Comparison of ENCODE assay signal across 12 cellular contexts in genomic region chr2:55099493-55099877, GRCh38. TPM values are rescaled to one million over a fixed set of nuclear protein-coding genes. Genes with fewer than 3 reads are reported as not detected.
DNase-seq lines count a peak whose midpoint lies in the region; ATAC-seq and TF ChIP-seq lines count a peak whose summit lies in the region.
"Had no signal": no experiment of that assay in that cellular context is flagged by ENCODE, and none has a peak within 500 bp of the region (broad histone marks: within the 10 kb centered on the region; RNA-seq: fewer than 3 reads in every experiment).

No MANE protein-coding gene starts in this region.

- no peaks in the 10 kb centered on the region for H4K20me1 ChIP-seq in GM23248 (ENCODE audit: insufficient read depth)
- no peaks in the 10 kb centered on the region for H4K20me1 ChIP-seq in osteoblast (ENCODE audit: insufficient read depth, low read length)

- no peaks in the 10 kb centered on the region for H3K9me3 ChIP-seq in GM23248 (ENCODE audit: low read depth)
- no peaks in the 10 kb centered on the region for H3K9me3 ChIP-seq in adipocyte (ENCODE audit: control insufficient read depth, low read length)
- H3K9me3 ChIP-seq in osteoblast (ENCODE audit: low read depth, low read length): no peaks in the 10 kb centered on the region

- H3K4me3 ChIP-seq in GM23248 (no peak overlapping the region), adipocyte (ENCODE audit: low read length) (no peak overlapping the region), osteoblast (ENCODE audit: insufficient read depth, low read length) (no peak overlapping the region)

- 99 to 100% methylated on average over 2 of the region's 2 CpGs for WGBS in GM23248 (ENCODE audit: low coverage in 1 of 2, low lambda C conversion rate in 2 of 2, missing lambda C conversion rate in 2 of 2), 2 experiments

- no peak for TF ChIP-seq CTCF in 22Rv1 (IDR thresholded peaks at IDR 0.05)
- TF ChIP-seq CTCF in osteoblast (IDR thresholded peaks at IDR 0.05; ENCODE audit: extremely low read depth, low read depth, low read length): no peak

- peak overlapping the region; percentile 64 for H3K4me2 ChIP-seq in GM23248 (ENCODE audit: unreplicated experiment)
- peak overlapping the region; percentile 73 for H3K4me2 ChIP-seq in osteoblast (ENCODE audit: insufficient read depth, low read length)

- POLR2A ChIA-PET in naive thymus-derived CD8-positive, alpha-beta T cell (lab: Charles Lee): no interaction called here

- in situ Hi-C loops in GM23248 (cut with MboI): no loop called here

- peaks cover 0 to 6% (median 0%) of the 10 kb centered on the region in 4 donors for H3K4me1 Mint-ChIP-seq in naive thymus-derived CD8-positive, alpha-beta T cell
- H3K4me1 Mint-ChIP-seq: activated T-helper 17 cell treated with anti-CD3 and anti-CD28 coated beads, Interleukin-2, amount 50 U/mL, for 72 hours had no signal

- H3K27me3 Mint-ChIP-seq in naive thymus-derived CD8-positive, alpha-beta T cell: no peaks in the 10 kb centered on the region
- H3K27me3 Mint-ChIP-seq: activated T-helper 17 cell treated with anti-CD3 and anti-CD28 coated beads, Interleukin-2, amount 50 U/mL, for 72 hours had no signal

- ATAC-seq in naive thymus-derived CD8-positive, alpha-beta T cell: no peak
- ATAC-seq: activated T-helper 17 cell treated with anti-CD3 and anti-CD28 coated beads, Interleukin-2, amount 50 U/mL, for 72 hours had no signal

- no peak overlapping the region for H3K27ac Mint-ChIP-seq in naive thymus-derived CD8-positive, alpha-beta T cell
- H3K27ac Mint-ChIP-seq: activated T-helper 17 cell treated with anti-CD3 and anti-CD28 coated beads, Interleukin-2, amount 50 U/mL, for 72 hours had no signal

- H2AFZ ChIP-seq in GM23248 (no peak overlapping the region), osteoblast (ENCODE audit: low read length) (no peak overlapping the region)

- no peaks in the 10 kb centered on the region for H3K9me3 Mint-ChIP-seq in naive thymus-derived CD8-positive, alpha-beta T cell
- H3K9me3 Mint-ChIP-seq: activated T-helper 17 cell treated with anti-CD3 and anti-CD28 coated beads, Interleukin-2, amount 50 U/mL, for 72 hours; nephron had no signal

- peak overlapping the region; percentile 63 for H3K27ac ChIP-seq in 22Rv1
- peak overlapping the region; percentile 96 for H3K27ac ChIP-seq in GM23248
- peak overlapping the region; percentile 91 for H3K27ac ChIP-seq in osteoblast (ENCODE audit: low read depth, low read length)

- H3K79me2 ChIP-seq in GM23248 (ENCODE audit: insufficient read depth) (no peaks in the 10 kb centered on the region), osteoblast (ENCODE audit: insufficient read depth, low read length) (no peaks in the 10 kb centered on the region)

- H3K36me3 ChIP-seq in GM23248 (ENCODE audit: low read depth): no peaks in the 10 kb centered on the region
- no peaks in the 10 kb centered on the region for H3K36me3 ChIP-seq in adipocyte (ENCODE audit: control insufficient read depth, insufficient read depth, low read length, severe bottlenecking)
- no peaks in the 10 kb centered on the region for H3K36me3 ChIP-seq in osteoblast (ENCODE audit: insufficient read depth, low read length)

- no peak for DNase-seq in GM23248
- no peak for DNase-seq in adipocyte (ENCODE audit: low read depth)
- DNase-seq in osteoblast (ENCODE audit: insufficient read length, low spot score, missing footprints): no peak
- no peak for DNase-seq in naive thymus-derived CD8-positive, alpha-beta T cell
- no peak for DNase-seq in CD1c-positive myeloid dendritic cell (ENCODE audit: extremely low spot score)
- DNase-seq in stimulated activated naive CD4-positive, alpha-beta T cell (lab: John Stamatoyannopoulos, UW): no peak
- no peak for DNase-seq in HuH-7 (ENCODE audit: low spot score)
- DNase-seq: NCI-H1417, NCI-H526 had no signal

- H3F3A ChIP-seq in GM23248 (ENCODE audit: insufficient read depth): peaks cover 62% of the 10 kb centered on the region

- H3K4me3 Mint-ChIP-seq in naive thymus-derived CD8-positive, alpha-beta T cell: no peak overlapping the region
- H3K4me3 Mint-ChIP-seq: activated T-helper 17 cell treated with anti-CD3 and anti-CD28 coated beads, Interleukin-2, amount 50 U/mL, for 72 hours; nephron had no signal

- no peaks in the 10 kb centered on the region for H3K27me3 ChIP-seq in GM23248 (replicated peaks; ENCODE audit: insufficient read depth)
- no peaks in the 10 kb centered on the region for H3K27me3 ChIP-seq in adipocyte (replicated peaks; ENCODE audit: control insufficient read depth, insufficient read depth, low read length)
- no peaks in the 10 kb centered on the region for H3K27me3 ChIP-seq in osteoblast (ENCODE audit: insufficient read depth, low read length)

- H3K9me2 ChIP-seq in GM23248 (ENCODE audit: insufficient read depth): no peaks in the 10 kb centered on the region

- H3K4me1 ChIP-seq in GM23248 (ENCODE audit: insufficient read depth): peaks cover 69% of the 10 kb centered on the region
- peaks cover 68% of the 10 kb centered on the region for H3K4me1 ChIP-seq in adipocyte (ENCODE audit: control insufficient read depth, insufficient read depth, low read length)
- H3K4me1 ChIP-seq in osteoblast (ENCODE audit: insufficient read depth, low read length): peaks cover 62% of the 10 kb centered on the region

- no peak overlapping the region for H3K9ac ChIP-seq in GM23248
- peak overlapping the region; percentile 88 for H3K9ac ChIP-seq in adipocyte (ENCODE audit: low read length)

- H3K36me3 Mint-ChIP-seq in naive thymus-derived CD8-positive, alpha-beta T cell: no peaks in the 10 kb centered on the region

RNA-seq across cellular contexts. Expression of gene RTN4, which starts 49.2 kb away (rescaled TPM):
- 390 and 425 TPM in 2 replicates for total RNA-seq in GM23248 (2014; rRNA removed; shearing (Covaris generic))
- polyA plus RNA-seq in GM23248 (2016; fragmentation: Nextera tagmentation; extraction: Ambion mirVana): 357 and 361 TPM in 2 replicates
- 316 and 355 TPM in 2 replicates for total RNA-seq in osteoblast
- total RNA-seq in naive thymus-derived CD8-positive, alpha-beta T cell: 10 to 100 TPM; 68.3 to 69.3 TPM
- polyA plus RNA-seq in naive thymus-derived CD8-positive, alpha-beta T cell: 10 to 100 TPM; 68.0 to 77.1 (median 74.2) TPM
